ENCODE assay signal across 8 cellular contexts in genomic region chr7:74254858-74255379, GRCh38. TPM values are rescaled to one million over a fixed set of nuclear protein-coding genes. Genes with fewer than 3 reads are reported as not detected.
DNase-seq lines count a peak whose midpoint lies in the region; ATAC-seq and TF ChIP-seq lines count a peak whose summit lies in the region.

No MANE protein-coding gene starts in this region.

- no peaks in the 10 kb centered on the region for H3K9me3 ChIP-seq in thyroid gland

- H3K36me3 Mint-ChIP-seq in activated T-cell treated with anti-CD3 and anti-CD28 coated beads, Interleukin-2, amount 50 U/mL, for 24 hours (ENCODE audit: low read depth): peaks cover 44% of the 10 kb centered on the region
- peaks cover 19% of the 10 kb centered on the region for H3K36me3 Mint-ChIP-seq in activated naive CD8-positive, alpha-beta T cell treated with anti-CD3 and anti-CD28 coated beads, Interleukin-2, amount 10 ng/mL, durations not matched to agents 7 days and 5 days

- no peak for TF ChIP-seq CTCF in thyroid gland (IDR thresholded peaks at IDR 0.05)

- H3K27ac ChIP-seq in layer of hippocampus (ENCODE audit: low read depth, low read length) (peak overlapping the region; percentile 96), thyroid gland (peak overlapping the region; percentile 77 to 90 (median 86))

- no peaks in the 10 kb centered on the region for H3K27me3 Mint-ChIP-seq in activated T-cell treated with anti-CD3 and anti-CD28 coated beads, Interleukin-2, amount 50 U/mL, for 24 hours
- H3K27me3 Mint-ChIP-seq in activated naive CD8-positive, alpha-beta T cell treated with anti-CD3 and anti-CD28 coated beads, Interleukin-2, amount 10 ng/mL, durations not matched to agents 7 days and 5 days: no peaks in the 10 kb centered on the region

- H3K36me3 ChIP-seq in thyroid gland: peaks cover 0 to 3% of the 10 kb centered on the region in 2 donors

- peak overlapping the region; percentile 98 for H3K4me3 Mint-ChIP-seq in activated T-cell treated with anti-CD3 and anti-CD28 coated beads, Interleukin-2, amount 50 U/mL, for 24 hours
- H3K4me3 Mint-ChIP-seq in activated naive CD8-positive, alpha-beta T cell treated with anti-CD3 and anti-CD28 coated beads, Interleukin-2, amount 10 ng/mL, durations not matched to agents 7 days and 5 days: peak overlapping the region; percentile 94

- peak overlapping the region; percentile 98 for H3K27ac Mint-ChIP-seq in activated T-cell treated with anti-CD3 and anti-CD28 coated beads, Interleukin-2, amount 50 U/mL, for 24 hours
- H3K27ac Mint-ChIP-seq in activated naive CD8-positive, alpha-beta T cell treated with anti-CD3 and anti-CD28 coated beads, Interleukin-2, amount 10 ng/mL, durations not matched to agents 7 days and 5 days: peak overlapping the region; percentile 94

- H3K27me3 ChIP-seq in layer of hippocampus (ENCODE audit: control insufficient read depth, insufficient read depth, low read length) (no peaks in the 10 kb centered on the region), thyroid gland (no peaks in the 10 kb centered on the region)

- H3K4me1 ChIP-seq in thyroid gland: peaks cover 3 to 25% of the 10 kb centered on the region in 2 donors

- intact Hi-C loops in thyroid gland (cut with DNase I): loop anchor here (5.0 kb wide), 1 partner anchor 37 kb away; no protein-coding TSS in a partner anchor

- peak overlapping the region; percentile 61 to 76 (median 75) for H3K4me3 ChIP-seq in thyroid gland (replicated peaks in 1 of 3)

- no peak for DNase-seq in activated T-cell treated with anti-CD3 and anti-CD28 coated beads, Interleukin-2, amount 50 U/mL, for 24 hours
- no peak for DNase-seq in activated T-cell treated with anti-CD3 and anti-CD28 coated beads for 4 hours
- DNase-seq in activated naive CD8-positive, alpha-beta T cell treated with anti-CD3 and anti-CD28 coated beads, Interleukin-2, amount 10 ng/mL, durations not matched to agents 7 days and 5 days: no peak
- no peak for DNase-seq in thyroid gland
- DNase-seq in H4 (ENCODE audit: low spot score): no peak
- DNase-seq in DMS 273 (lab: John Stamatoyannopoulos, UW; ENCODE audit: unreplicated experiment): no peak

- 18 to 23% methylated on average over 20 of the region's 20 CpGs for WGBS in thyroid gland, 2 donors

- POLR2A ChIA-PET in activated naive CD8-positive, alpha-beta T cell treated with anti-CD3 and anti-CD28 coated beads, Interleukin-2, amount 10 ng/mL, durations not matched to agents 7 days and 5 days (lab: Charles Lee): interaction anchor here (0.5 to 1.3 kb wide), 3 partner anchors 14 to 45 kb away, joined by 3 to 6 read pairs (median 3); partner anchors contain the start of gene LAT2

- ATAC-seq in activated naive CD8-positive, alpha-beta T cell treated with anti-CD3 and anti-CD28 coated beads, Interleukin-2, amount 10 ng/mL, durations not matched to agents 7 days and 5 days (ENCODE audit: low read depth): no peak
- ATAC-seq in GM19467 (IDR thresholded peaks at IDR 0.05; ENCODE audit: unreplicated experiment): no peak

- H3K4me1 Mint-ChIP-seq in activated T-cell treated with anti-CD3 and anti-CD28 coated beads, Interleukin-2, amount 50 U/mL, for 24 hours (ENCODE audit: low read depth): peaks cover 28% of the 10 kb centered on the region
- peaks cover 25% of the 10 kb centered on the region for H3K4me1 Mint-ChIP-seq in activated naive CD8-positive, alpha-beta T cell treated with anti-CD3 and anti-CD28 coated beads, Interleukin-2, amount 10 ng/mL, durations not matched to agents 7 days and 5 days

- TF ChIP-seq POLR2A in thyroid gland (IDR thresholded peaks at IDR 0.05): no peak

- H3K9me3 Mint-ChIP-seq in activated T-cell treated with anti-CD3 and anti-CD28 coated beads, Interleukin-2, amount 50 U/mL, for 24 hours: no peaks in the 10 kb centered on the region
- no peaks in the 10 kb centered on the region for H3K9me3 Mint-ChIP-seq in activated naive CD8-positive, alpha-beta T cell treated with anti-CD3 and anti-CD28 coated beads, Interleukin-2, amount 10 ng/mL, durations not matched to agents 7 days and 5 days

RNA-seq across cellular contexts. Expression of gene RFC2, which starts 0.7 kb away (rescaled TPM):
- total RNA-seq in activated naive CD8-positive, alpha-beta T cell treated with anti-CD3 and anti-CD28 coated beads, Interleukin-2, amount 10 ng/mL, durations not matched to agents 7 days and 5 days: 10 to 100 TPM; 53.0 to 56.6 TPM
- 10 to 100 TPM; 11.4 to 16.8 (median 14.0) TPM for total RNA-seq in thyroid gland
- 80.6 and 97.3 TPM in 2 replicates for total RNA-seq in H4 (2014; rRNA removed; shearing (Covaris generic))

RNA-seq across cellular contexts. Expression of gene CLIP2, which starts 34.3 kb away (rescaled TPM):
- total RNA-seq in activated naive CD8-positive, alpha-beta T cell treated with anti-CD3 and anti-CD28 coated beads, Interleukin-2, amount 10 ng/mL, durations not matched to agents 7 days and 5 days: 1 to 10 TPM; 3.0 to 3.8 TPM
- total RNA-seq in thyroid gland: 10 to 100 TPM in 1 of 4 donors, 1 to 10 TPM in 3; 4.4 to 16.5 (median 6.7) TPM
- total RNA-seq in H4 (2014; rRNA removed; shearing (Covaris generic)): 10.6 and 18.0 TPM in 2 replicates

RNA-seq across cellular contexts. Expression of gene LAT2, which starts 45.1 kb away (rescaled TPM):
- 10 to 100 TPM; 21.4 to 22.9 TPM for total RNA-seq in activated naive CD8-positive, alpha-beta T cell treated with anti-CD3 and anti-CD28 coated beads, Interleukin-2, amount 10 ng/mL, durations not matched to agents 7 days and 5 days
- 1 to 10 TPM in 3 of 4 donors, under 1 TPM in 1; 0.93 to 3.4 (median 2.5) TPM for total RNA-seq in thyroid gland
- not detected in 2 replicates for total RNA-seq in H4 (2014; rRNA removed; shearing (Covaris generic))

Comparison
In these comparisons a context has a peak if more than half of its experiments do, and no peak if none do; other contexts are left out.
1. RNA of gene LAT2, which starts 45.1 kb away (total RNA-seq): 21.4 to 22.9 TPM in activated naive CD8-positive, alpha-beta T cell treated with anti-CD3 and anti-CD28 coated beads, Interleukin-2, amount 10 ng/mL, durations not matched to agents 7 days and 5 days; 0.93 to 3.4 TPM in thyroid gland and not detected in H4; every median in the first group is over 4 times any median in the second.